ENCODE assay signal across 1 cellular context in the genomic region with DNA sequence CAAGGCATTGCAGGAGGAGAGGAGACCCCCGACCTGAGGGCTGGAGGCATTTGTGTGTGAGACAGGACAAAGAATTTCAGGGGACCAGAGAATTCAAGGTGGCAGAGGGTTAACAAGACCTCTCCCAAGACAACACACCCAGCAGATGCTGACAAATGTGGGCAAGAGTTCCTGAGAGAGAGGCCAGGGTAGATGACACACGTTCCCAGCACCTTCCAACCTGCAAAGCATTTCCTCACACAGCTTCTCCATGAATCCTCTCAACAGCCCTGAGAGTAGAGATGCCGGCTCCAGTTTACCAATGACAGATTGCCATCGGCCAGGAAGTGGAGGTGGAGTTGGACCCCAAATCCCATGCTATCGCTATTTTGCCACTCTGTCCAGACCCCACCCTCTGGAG.
TF ChIP-seq lines count a peak whose summit lies in the region.

No MANE protein-coding gene starts in this region.

TF ChIP-seq in K562, 482 proteins besides CTCF, POLR2A, EP300 and RAD21:
- TF ChIP-seq NONO (IDR thresholded peaks at IDR 0.05; ENCODE audit: low read depth in 2 of 2, low read length in 1 of 2) = no peak
- TF ChIP-seq ZNF507 (tag; conservative IDR thresholded peaks at IDR 0.05) = no peak
- no peak for TF ChIP-seq ATF7 (IDR thresholded peaks at IDR 0.05)
- TF ChIP-seq ZNF165 (CRISPR knock-in tag; IDR thresholded peaks at IDR 0.05; ENCODE audit: borderline replicate concordance) = no peak
- TF ChIP-seq ZNF354B (CRISPR knock-in tag; IDR thresholded peaks at IDR 0.05) = no peak
